ENCODE assay signal across 6 cellular contexts in the genomic region with DNA sequence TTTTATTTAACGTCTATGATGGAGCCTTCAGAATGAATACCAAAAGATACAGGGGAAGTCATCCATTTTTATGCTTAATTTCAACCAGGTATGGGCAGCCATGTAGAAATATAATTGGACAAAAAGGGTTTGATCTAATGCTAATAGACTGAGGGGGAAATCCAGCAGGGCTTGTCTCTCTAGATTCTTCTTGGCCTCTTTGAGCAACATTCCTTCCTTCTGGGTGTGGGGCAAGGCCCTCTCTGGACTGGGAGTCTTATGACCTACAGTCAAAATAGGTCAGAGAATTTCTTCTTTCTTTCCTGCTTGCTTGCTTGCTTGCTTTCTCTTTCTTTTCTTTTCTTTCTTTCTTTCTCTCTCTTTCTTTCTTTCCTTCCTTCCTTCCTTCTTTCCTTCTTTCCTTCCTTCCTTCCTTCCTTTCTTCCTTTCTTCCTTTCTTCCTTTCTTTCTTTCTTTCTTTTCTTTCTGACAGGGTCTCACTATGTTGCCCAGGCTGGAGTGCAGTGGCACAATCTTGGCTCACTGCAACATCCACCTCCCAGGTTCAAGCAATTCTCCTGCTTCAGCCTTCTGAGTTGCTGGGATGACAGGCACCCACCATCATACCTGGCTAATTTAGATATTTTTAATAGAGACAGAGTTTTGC. TPM values are rescaled to one million over a fixed set of nuclear protein-coding genes. Genes with fewer than 3 reads are reported as not detected.
"Had no signal": no experiment of that assay in that cellular context is flagged by ENCODE, and none has a peak within 500 bp of the region (broad histone marks: within the 10 kb centered on the region; RNA-seq: fewer than 3 reads in every experiment).

No MANE protein-coding gene starts in this region.

RNA-seq across cellular contexts. Expression of a gene that starts 11.6 kb away (rescaled TPM):
- total RNA-seq: activated CD8-positive, alpha-beta T cell treated with anti-CD3 and anti-CD28 coated beads for 36 hours; activated T-helper 1 cell treated with anti-CD3 and anti-CD28 coated beads, Interleukin-12 subunit alpha, Interleukin-12 subunit beta, Interleukin-2, Interleukin-4 antibody, amounts not matched to agents 30 ng/mL and 10 ng/mL and 1 ng/mL, durations not matched to agents 14 hours and 24 hours and 36 hours; OCI-LY7; SJCRH30; T-helper 2 cell treated with Interferon-gamma antibody and Interleukin-4, amounts not matched to agents 100 ng/mL and 5 ng/mL, for 36 hours had no signal
- polyA plus RNA-seq: SK-N-SH had no signal

RNA-seq across cellular contexts. Expression of a gene that starts 36.3 kb away (rescaled TPM):
- polyA plus RNA-seq: SK-N-SH had no signal
